8 cellular contexts compared by ENCODE assay signal in the genomic region with DNA sequence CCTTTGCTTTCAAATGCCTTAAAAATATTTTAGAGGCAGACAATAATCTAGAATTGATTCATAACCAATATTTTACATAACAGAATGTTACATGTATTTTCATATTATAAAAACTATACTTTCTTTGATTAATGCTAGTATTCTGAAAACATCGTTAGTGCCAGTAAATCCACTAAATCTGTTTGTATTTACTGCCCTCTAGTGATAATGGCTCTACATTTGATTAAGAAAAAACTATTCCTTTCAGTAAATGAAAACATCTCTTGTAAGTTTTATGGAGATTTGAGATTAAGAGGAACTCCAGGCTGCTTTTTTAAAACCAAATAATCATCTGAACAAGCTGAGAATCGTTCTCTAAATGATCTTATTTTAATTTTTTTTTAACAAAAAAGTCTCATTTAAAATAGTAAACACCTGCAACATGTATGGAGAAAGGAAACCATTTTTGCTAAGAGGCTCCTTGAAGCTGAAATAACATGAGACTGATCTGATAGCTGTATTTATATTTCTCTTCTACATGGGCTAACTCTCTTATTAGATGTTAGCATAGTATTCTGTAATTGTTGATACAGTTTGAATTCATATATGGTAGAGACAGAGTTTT.
DNase-seq lines count a peak whose midpoint lies in the region; ATAC-seq and TF ChIP-seq lines count a peak whose summit lies in the region.

No MANE protein-coding gene starts in this region.

- H3K27me3 ChIP-seq in testis = no peaks in the 10 kb centered on the region

- H3K4me1 ChIP-seq in OCI-LY7 (ENCODE audit: insufficient read depth, low read length, poor library complexity, severe bottlenecking) = no peaks in the 10 kb centered on the region
- H3K4me1 ChIP-seq in testis = no peaks in the 10 kb centered on the region

- H3K27ac ChIP-seq in OCI-LY7 (ENCODE audit: low read depth, low read length, poor library complexity, severe bottlenecking) = no peak overlapping the region
- no peak overlapping the region for H3K27ac ChIP-seq in testis

- H4K20me1 ChIP-seq in OCI-LY7 (ENCODE audit: insufficient read depth, low read length) = no peaks in the 10 kb centered on the region

- no TSS peak for BruUV-seq in OCI-LY7 (replicated peaks; lab: Mats Ljungman, UMichigan)

- no peak overlapping the region for H3K4me3 ChIP-seq in OCI-LY7 (ENCODE audit: low read depth, low read length, poor library complexity, severe bottlenecking)
- H3K4me3 ChIP-seq in fibroblast of mammary gland (ENCODE audit: control insufficient read depth, low read depth, low read length) = no peak overlapping the region
- no peak overlapping the region for H3K4me3 ChIP-seq in testis

- peaks cover 64% of the 10 kb centered on the region for H3K4me1 Mint-ChIP-seq in activated CD8-positive, alpha-beta T cell treated with anti-CD3 and anti-CD28 coated beads for 36 hours (ENCODE audit: low read depth)
- H3K4me1 Mint-ChIP-seq in activated CD8-positive, alpha-beta T cell treated with anti-CD3 and anti-CD28 coated beads, Interleukin-2, amount 10 ng/mL, durations not matched to agents 7 days and 5 days (ENCODE audit: low read depth) = peaks cover 49% of the 10 kb centered on the region
- H3K4me1 Mint-ChIP-seq in glutamatergic neuron (ENCODE audit: low read depth, unreplicated experiment) = peaks cover 9% of the 10 kb centered on the region

- peaks cover 12% of the 10 kb centered on the region for H3K9me3 Mint-ChIP-seq in activated CD8-positive, alpha-beta T cell treated with anti-CD3 and anti-CD28 coated beads for 36 hours
- peaks cover 14% of the 10 kb centered on the region for H3K9me3 Mint-ChIP-seq in activated CD8-positive, alpha-beta T cell treated with anti-CD3 and anti-CD28 coated beads, Interleukin-2, amount 10 ng/mL, durations not matched to agents 7 days and 5 days (ENCODE audit: insufficient read depth)
- peaks cover 4% of the 10 kb centered on the region for H3K9me3 Mint-ChIP-seq in glutamatergic neuron (ENCODE audit: unreplicated experiment)

- CTCF ChIA-PET in activated CD8-positive, alpha-beta T cell treated with anti-CD3 and anti-CD28 coated beads for 36 hours (lab: Charles Lee) = interaction anchor here (0.8 to 3.6 kb wide), 8 partner anchors 11 to 162 kb away, joined by 3 to 22 read pairs (median 4); no protein-coding TSS in a partner anchor
- CTCF ChIA-PET in activated CD8-positive, alpha-beta T cell treated with anti-CD3 and anti-CD28 coated beads, Interleukin-2, amount 10 ng/mL, durations not matched to agents 7 days and 5 days (lab: Charles Lee) = interaction anchor here (0.6 to 2.1 kb wide), 11 partner anchors 11 to 182 kb away, joined by 3 to 7 read pairs (median 3); no protein-coding TSS in a partner anchor
- CTCF ChIA-PET in OCI-LY7 (lab: Charles Lee; ENCODE audit: unreplicated experiment) = no interaction called here

- no peak for TF ChIP-seq POLR2A in testis (IDR thresholded peaks at IDR 0.05)

- no peak for DNase-seq in activated CD8-positive, alpha-beta T cell treated with anti-CD3 and anti-CD28 coated beads for 36 hours
- no peak for DNase-seq in activated CD8-positive, alpha-beta T cell treated with anti-CD3 and anti-CD28 coated beads, Interleukin-2, amount 10 ng/mL, durations not matched to agents 7 days and 5 days
- DNase-seq in OCI-LY7 (ENCODE audit: low spot score) (peak; percentile 16), fibroblast of mammary gland (ENCODE audit: low read depth) (peak; percentile 60), testis (no peak), SKM-1 (lab: John Stamatoyannopoulos, UW; ENCODE audit: unreplicated experiment) (no peak), glutamatergic neuron (no peak)

- H3K27ac Mint-ChIP-seq in activated CD8-positive, alpha-beta T cell treated with anti-CD3 and anti-CD28 coated beads for 36 hours = no peak overlapping the region
- no peak overlapping the region for H3K27ac Mint-ChIP-seq in activated CD8-positive, alpha-beta T cell treated with anti-CD3 and anti-CD28 coated beads, Interleukin-2, amount 10 ng/mL, durations not matched to agents 7 days and 5 days
- H3K27ac Mint-ChIP-seq in glutamatergic neuron (ENCODE audit: unreplicated experiment) = no peak overlapping the region

- H3K36me3 Mint-ChIP-seq in activated CD8-positive, alpha-beta T cell treated with anti-CD3 and anti-CD28 coated beads for 36 hours (ENCODE audit: low read depth) = peaks cover 24% of the 10 kb centered on the region
- peaks cover 41% of the 10 kb centered on the region for H3K36me3 Mint-ChIP-seq in activated CD8-positive, alpha-beta T cell treated with anti-CD3 and anti-CD28 coated beads, Interleukin-2, amount 10 ng/mL, durations not matched to agents 7 days and 5 days (ENCODE audit: low read depth)
- H3K36me3 Mint-ChIP-seq in glutamatergic neuron (ENCODE audit: unreplicated experiment) = peaks cover 5% of the 10 kb centered on the region

- POLR2A ChIA-PET in activated CD8-positive, alpha-beta T cell treated with anti-CD3 and anti-CD28 coated beads for 36 hours (lab: Charles Lee) = no interaction called here
- POLR2A ChIA-PET in activated CD8-positive, alpha-beta T cell treated with anti-CD3 and anti-CD28 coated beads, Interleukin-2, amount 10 ng/mL, durations not matched to agents 7 days and 5 days (lab: Charles Lee) = no interaction called here
- POLR2A ChIA-PET in OCI-LY7 (lab: Charles Lee) = interaction anchor here (1.1 kb wide), 1 partner anchor 23 kb away, joined by 3 read pairs; no protein-coding TSS in a partner anchor

- ATAC-seq in activated CD8-positive, alpha-beta T cell treated with anti-CD3 and anti-CD28 coated beads for 36 hours = no peak
- no peak for ATAC-seq in activated CD8-positive, alpha-beta T cell treated with anti-CD3 and anti-CD28 coated beads, Interleukin-2, amount 10 ng/mL, durations not matched to agents 7 days and 5 days
- no peak for ATAC-seq in GM18858 (IDR thresholded peaks at IDR 0.05; ENCODE audit: unreplicated experiment)

- H2AFZ ChIP-seq in OCI-LY7 (ENCODE audit: low read length) = no peak overlapping the region

- H3K9me3 ChIP-seq in OCI-LY7 (ENCODE audit: low read length) (no peaks in the 10 kb centered on the region), testis (no peaks in the 10 kb centered on the region)

- H3K36me3 ChIP-seq in OCI-LY7 (ENCODE audit: insufficient read depth, low read length) (no peaks in the 10 kb centered on the region), testis (ENCODE audit: low read depth, missing control alignments) (no peaks in the 10 kb centered on the region)

- TF ChIP-seq CTCF in activated CD8-positive, alpha-beta T cell treated with anti-CD3 and anti-CD28 coated beads for 36 hours (IDR thresholded peaks at IDR 0.05) = peak; percentile 28
- TF ChIP-seq CTCF in OCI-LY7 (conservative IDR thresholded peaks at IDR 0.05; ENCODE audit: low read length) (peak; percentile 76), fibroblast of mammary gland (conservative IDR thresholded peaks at IDR 0.05; ENCODE audit: control insufficient read depth, insufficient read depth, low read depth, low read length) (peak; percentile 50), testis (IDR thresholded peaks at IDR 0.05) (peak in 2 of 3 experiments; percentile 18 to 44), glutamatergic neuron (IDR thresholded peaks at IDR 0.05; ENCODE audit: partially characterized antibody, unreplicated experiment) (no peak)

- intact Hi-C loops in activated CD8-positive, alpha-beta T cell treated with anti-CD3 and anti-CD28 coated beads for 36 hours (cut with micrococcal nuclease) = loop anchor here (5.0 kb wide), 1 partner anchor 120 kb away; no protein-coding TSS in a partner anchor
- intact Hi-C loops in OCI-LY7 (cut with micrococcal nuclease; ENCODE audit: unreplicated experiment) = loop anchor here (5.0 kb wide), 1 partner anchor 120 kb away; no protein-coding TSS in a partner anchor
- intact Hi-C loops in testis (cut with DNase I; ENCODE audit: low total_unique reads) = no loop called here

- H3K79me2 ChIP-seq in OCI-LY7 (ENCODE audit: insufficient read depth, low read depth, low read length) = no peaks in the 10 kb centered on the region

- no peaks in the 10 kb centered on the region for H3K27me3 Mint-ChIP-seq in activated CD8-positive, alpha-beta T cell treated with anti-CD3 and anti-CD28 coated beads for 36 hours
- no peaks in the 10 kb centered on the region for H3K27me3 Mint-ChIP-seq in activated CD8-positive, alpha-beta T cell treated with anti-CD3 and anti-CD28 coated beads, Interleukin-2, amount 10 ng/mL, durations not matched to agents 7 days and 5 days (ENCODE audit: low read depth)
- no peaks in the 10 kb centered on the region for H3K27me3 Mint-ChIP-seq in glutamatergic neuron (ENCODE audit: unreplicated experiment)

- H3K4me2 ChIP-seq in OCI-LY7 (ENCODE audit: low read length) = no peak overlapping the region

- no peak overlapping the region for H3K4me3 Mint-ChIP-seq in activated CD8-positive, alpha-beta T cell treated with anti-CD3 and anti-CD28 coated beads for 36 hours
- H3K4me3 Mint-ChIP-seq in activated CD8-positive, alpha-beta T cell treated with anti-CD3 and anti-CD28 coated beads, Interleukin-2, amount 10 ng/mL, durations not matched to agents 7 days and 5 days = no peak overlapping the region
- H3K4me3 Mint-ChIP-seq in glutamatergic neuron (ENCODE audit: unreplicated experiment) = no peak overlapping the region

- WGBS in testis, 2 donors = 23 to 25% methylated on average over 2 of the region's 2 CpGs

- no peaks in the 10 kb centered on the region for H3K9me2 ChIP-seq in OCI-LY7 (ENCODE audit: insufficient read depth, low read length)

Comparison
In these comparisons a context has a peak if more than half of its experiments do, and no peak if none do; other contexts are left out.
1. DNase-seq: peak in OCI-LY7 (single experiment) and fibroblast of mammary gland (single experiment); none in activated CD8-positive, alpha-beta T cell treated with anti-CD3 and anti-CD28 coated beads for 36 hours (single experiment), activated CD8-positive, alpha-beta T cell treated with anti-CD3 and anti-CD28 coated beads, Interleukin-2, amount 10 ng/mL, durations not matched to agents 7 days and 5 days (single experiment), testis (single experiment), SKM-1 (single experiment) and glutamatergic neuron (single experiment).